Comparison of ENCODE assay signal across 1 cellular context in genomic region chr2:75516378-75517122, GRCh38.
TF ChIP-seq lines count a peak whose summit lies in the region.

No MANE protein-coding gene starts in this region.

TF ChIP-seq in HepG2, 621 proteins besides CTCF, POLR2A, EP300 and RAD21 (continued from another document and continues in another):
- TF ChIP-seq ZXDC (CRISPR knock-in tag; IDR thresholded peaks at IDR 0.05) (peak; percentile 93), RBAK (CRISPR knock-in tag; IDR thresholded peaks at IDR 0.05) (peak; percentile 5; the same call in 1 of the 2 replicates), JUN (CRISPR knock-in tag; IDR thresholded peaks at IDR 0.05) (peak; percentile 83; the same call in 1 of the 2 replicates), ZNF709 (CRISPR knock-in tag; IDR thresholded peaks at IDR 0.05) (peak; percentile 80), REPIN1 (CRISPR knock-in tag; IDR thresholded peaks at IDR 0.05; ENCODE audit: borderline replicate concordance, low read depth) (peak; percentile 89; the same call in 1 of the 2 replicates), SCMH1 (CRISPR knock-in tag; IDR thresholded peaks at IDR 0.05; ENCODE audit: borderline replicate concordance) (no peak), ZNF644 (CRISPR knock-in tag; IDR thresholded peaks at IDR 0.05; ENCODE audit: low read depth) (peak; percentile 96), ZBTB33 (CRISPR knock-in tag; IDR thresholded peaks at IDR 0.05) (peak; percentile 54; the same call in 1 of the 2 replicates), YY1 (IDR thresholded peaks at IDR 0.05; ENCODE audit: insufficient read depth, insufficient replicate concordance, low read depth, low read length) (peak; percentile 31), ZNF296 (CRISPR knock-in tag; conservative IDR thresholded peaks at IDR 0.05) (no peak), ETS1 (CRISPR knock-in tag; IDR thresholded peaks at IDR 0.05) (no peak), NFE2L2 (IDR thresholded peaks at IDR 0.05; ENCODE audit: low read length) (no peak), ZNF253 (CRISPR knock-in tag; IDR thresholded peaks at IDR 0.05; ENCODE audit: borderline replicate concordance) (no peak), ARID2 (CRISPR knock-in tag; IDR thresholded peaks at IDR 0.05; ENCODE audit: borderline replicate concordance) (no peak), SNAPC2 (CRISPR knock-in tag; IDR thresholded peaks at IDR 0.05) (peak; percentile 63; the same call in 1 of the 2 replicates), MTF1 (CRISPR knock-in tag; IDR thresholded peaks at IDR 0.05) (no peak), CREM (IDR thresholded peaks at IDR 0.05) (peak; percentile 95), CREM (CRISPR knock-in tag; IDR thresholded peaks at IDR 0.05) (no peak), REL (CRISPR knock-in tag; conservative IDR thresholded peaks at IDR 0.05) (no peak), ZSCAN25 (CRISPR knock-in tag; IDR thresholded peaks at IDR 0.05) (0 out of 2 replicates have a peak, but pooled peaks have one; percentile 51), GPN1 (CRISPR knock-in tag; IDR thresholded peaks at IDR 0.05; ENCODE audit: borderline replicate concordance) (no peak), GZF1 (CRISPR knock-in tag; IDR thresholded peaks at IDR 0.05) (0 out of 2 replicates have a peak, but pooled peaks have one; percentile 81), U2AF2 (IDR thresholded peaks at IDR 0.05; ENCODE audit: low read depth, low read length) (no peak), ZHX1 (CRISPR knock-in tag; IDR thresholded peaks at IDR 0.05; ENCODE audit: low read depth) (peak; percentile 42; the same call in 1 of the 2 replicates), ZBTB25 (CRISPR knock-in tag; IDR thresholded peaks at IDR 0.05) (peak; percentile 88), ZNF414 (CRISPR knock-in tag; IDR thresholded peaks at IDR 0.05) (peak; percentile 67; the same call in 1 of the 2 replicates), IRF1 (CRISPR knock-in tag; IDR thresholded peaks at IDR 0.05; ENCODE audit: low read depth) (0 out of 2 replicates have a peak, but pooled peaks have one; percentile 34), ZNF772 (CRISPR knock-in tag; IDR thresholded peaks at IDR 0.05) (peak; percentile 82; the same call in 1 of the 2 replicates), ZSCAN21 (CRISPR knock-in tag; IDR thresholded peaks at IDR 0.05; ENCODE audit: borderline replicate concordance) (peak; percentile 68), ZNF720 (CRISPR knock-in tag; IDR thresholded peaks at IDR 0.05) (0 out of 2 replicates have a peak, but pooled peaks have one; percentile 17), ZNF431 (CRISPR knock-in tag; IDR thresholded peaks at IDR 0.05; ENCODE audit: borderline replicate concordance, low read depth) (peak; percentile 96), KDM2A (CRISPR knock-in tag; IDR thresholded peaks at IDR 0.05; ENCODE audit: borderline replicate concordance, low read depth) (no peak), ZNF616 (CRISPR knock-in tag; IDR thresholded peaks at IDR 0.05; ENCODE audit: low read depth) (0 out of 2 replicates have a peak, but pooled peaks have one; percentile 59), SUZ12 (IDR thresholded peaks at IDR 0.05; ENCODE audit: low read depth, low read length) (no peak), ZNF383 (CRISPR knock-in tag; IDR thresholded peaks at IDR 0.05; ENCODE audit: borderline replicate concordance) (0 out of 2 replicates have a peak, but pooled peaks have one; percentile 47), UBTF (CRISPR knock-in tag; IDR thresholded peaks at IDR 0.05) (0 out of 2 replicates have a peak, but pooled peaks have one; percentile 39), ATF3 (CRISPR knock-in tag; IDR thresholded peaks at IDR 0.05) (peak; percentile 34; the same call in 1 of the 2 replicates), ZNF292 (CRISPR knock-in tag; IDR thresholded peaks at IDR 0.05; ENCODE audit: borderline replicate concordance, low read depth) (peak; percentile 95), ZNF780A (CRISPR knock-in tag; IDR thresholded peaks at IDR 0.05) (no peak), MBD4 (IDR thresholded peaks at IDR 0.05; ENCODE audit: borderline replicate concordance, low read length) (peak; percentile 88; the same call in 1 of the 2 replicates)
